8 cellular contexts compared by ENCODE assay signal in the genomic region with DNA sequence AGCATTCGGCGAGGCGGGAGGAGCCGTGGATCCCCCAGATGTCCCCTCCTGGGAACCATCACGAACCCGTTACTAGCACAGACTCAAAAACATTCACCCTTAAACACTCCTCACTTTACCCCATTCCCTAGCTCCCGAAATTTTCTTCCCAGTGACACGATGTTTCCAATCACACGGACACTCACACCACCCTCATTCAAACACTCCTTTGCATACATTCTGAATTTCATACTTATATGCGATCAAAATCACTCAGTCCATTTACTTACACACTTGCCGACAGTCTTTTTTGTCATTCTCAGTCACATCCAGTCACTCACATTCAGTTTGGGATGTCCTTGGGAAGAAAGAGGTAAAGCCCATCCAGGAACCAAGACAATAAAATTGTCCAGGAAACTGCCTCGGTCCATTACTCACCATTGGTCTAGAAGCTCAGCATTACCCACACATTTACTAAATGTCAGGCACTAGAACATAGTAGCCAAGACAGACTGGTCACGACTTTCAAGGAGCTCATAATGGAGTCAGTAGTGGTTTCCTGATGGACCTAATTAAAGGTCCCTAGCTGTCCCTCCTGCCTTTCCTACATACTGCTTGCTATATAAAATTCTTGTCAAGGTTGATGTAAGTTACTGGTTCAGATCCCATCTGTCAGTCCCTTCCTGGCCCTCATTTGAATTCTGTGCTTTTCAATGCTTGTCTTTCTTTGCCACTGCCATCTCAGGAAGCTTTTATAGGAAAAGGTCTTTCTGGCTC. TPM values are rescaled to one million over a fixed set of nuclear protein-coding genes. Genes with fewer than 3 reads are reported as not detected.
DNase-seq lines count a peak whose midpoint lies in the region; ATAC-seq and TF ChIP-seq lines count a peak whose summit lies in the region.

No MANE protein-coding gene starts in this region.

- H3K27me3 ChIP-seq in HUES48 (ENCODE audit: control insufficient read depth, insufficient read depth, low read length) (no peaks in the 10 kb centered on the region), mammary epithelial cell (ENCODE audit: insufficient read depth, low read length) (no peaks in the 10 kb centered on the region), mucosa of rectum (ENCODE audit: control insufficient read depth in 2 of 2, insufficient read depth in 2 of 2, low read length in 2 of 2) (no peaks in the 10 kb centered on the region)

- no peak for DNase-seq in mammary epithelial cell
- no peak for DNase-seq in DMS153 (lab: John Stamatoyannopoulos, UW)
- no peak for DNase-seq in SIG-M5 treated with dmso at 0.1 percent for 504 hours (lab: John Stamatoyannopoulos, UW; ENCODE audit: unreplicated experiment)

- in situ Hi-C loops in mammary epithelial cell (cut with MboI; ENCODE audit: low sequenced_read_pairs in 2 of 2) = loop anchor here in 1 of 2 donors (10.0 kb wide), 1 partner anchor 160 kb away; no protein-coding TSS in a partner anchor

- H3K4me3 ChIP-seq in GM08714 (ENCODE audit: low read length) = peak overlapping the region; percentile 91
- H3K4me3 ChIP-seq in HUES48 (ENCODE audit: low read depth, low read length) = peak overlapping the region; percentile 88
- peak overlapping the region; percentile 88 to 92 (median 90) for H3K4me3 ChIP-seq in mammary epithelial cell (replicated peaks in 1 of 3; ENCODE audit: insufficient read depth in 1 of 3, low read depth in 2 of 3, low read length in 3 of 3)
- H3K4me3 ChIP-seq in mucosa of rectum (ENCODE audit: low read length in 2 of 2) = peak overlapping the region; percentile 75 to 99

- H3K4me1 ChIP-seq in HUES48 (ENCODE audit: control insufficient read depth, insufficient read depth, low read length) (peaks cover 4% of the 10 kb centered on the region; the same call in 1 of the 2 replicates), mammary epithelial cell (ENCODE audit: insufficient read depth, low read length) (peaks cover 18% of the 10 kb centered on the region), mucosa of rectum (ENCODE audit: control insufficient read depth in 2 of 2, insufficient read depth in 2 of 2, low read length in 2 of 2) (peaks cover 23 to 36% of the 10 kb centered on the region in 2 donors)

- CTCF ChIA-PET in mammary epithelial cell (lab: Charles Lee; ENCODE audit: low non-redundant PET) = no interaction called here

- H2AFZ ChIP-seq in mammary epithelial cell (ENCODE audit: low read depth, low read length) = peak overlapping the region; percentile 99

- H3K9me3 ChIP-seq in HUES48 (ENCODE audit: control insufficient read depth, insufficient read depth, low read length) = no peaks in the 10 kb centered on the region
- no peaks in the 10 kb centered on the region for H3K9me3 ChIP-seq in mammary epithelial cell (replicated peaks; ENCODE audit: insufficient read depth, low read length)
- no peaks in the 10 kb centered on the region for H3K9me3 ChIP-seq in mucosa of rectum (ENCODE audit: control insufficient read depth in 2 of 2, low read length in 2 of 2)

- intact Hi-C loops in mammary epithelial cell (cut with micrococcal nuclease) = loop anchor here (1.0 kb wide), 1 partner anchor 70 kb away; no protein-coding TSS in a partner anchor

- peaks cover 36% of the 10 kb centered on the region for H3K36me3 ChIP-seq in HUES48 (ENCODE audit: control insufficient read depth, insufficient read depth, low read length)
- H3K36me3 ChIP-seq in mammary epithelial cell (ENCODE audit: insufficient read depth, low read length) = peaks cover 8% of the 10 kb centered on the region
- H3K36me3 ChIP-seq in mucosa of rectum (ENCODE audit: control insufficient read depth in 2 of 2, insufficient read depth in 2 of 2, low read length in 2 of 2) = peaks cover 22 to 37% of the 10 kb centered on the region in 2 donors

- H3K9ac ChIP-seq in HUES48 (ENCODE audit: low read depth, low read length) = peak overlapping the region; percentile 76
- H3K9ac ChIP-seq in mammary epithelial cell (ENCODE audit: insufficient read depth, low read length) = peak overlapping the region; percentile 91
- peak overlapping the region; percentile 79 to 91 for H3K9ac ChIP-seq in mucosa of rectum (ENCODE audit: low read depth in 1 of 2, low read length in 2 of 2)

- peak overlapping the region; percentile 96 for H3K4me2 ChIP-seq in mammary epithelial cell (ENCODE audit: insufficient read depth, low read depth, low read length)

- no peak for TF ChIP-seq CTCF in mammary epithelial cell (conservative IDR thresholded peaks at IDR 0.05 in 1 of 2, IDR thresholded peaks at IDR 0.05 in 1 of 2; ENCODE audit: extremely low read depth in 1 of 2, insufficient read depth in 1 of 2, low read depth in 1 of 2, low read length in 2 of 2)

- no peak for ATAC-seq in GM19023 (IDR thresholded peaks at IDR 0.05; ENCODE audit: unreplicated experiment)
- ATAC-seq in HG03432 (IDR thresholded peaks at IDR 0.05; ENCODE audit: unreplicated experiment) = no peak

- peaks cover 32% of the 10 kb centered on the region for H3K79me2 ChIP-seq in mammary epithelial cell (ENCODE audit: insufficient read depth, low read length)

- dilution Hi-C loops in mammary epithelial cell (cut with HindIII; ENCODE audit: low sequenced_read_pairs) = loop anchor here (5.0 kb wide), 1 partner anchor 82 kb away; a partner anchor contains a TSS

- H3K27ac ChIP-seq in HUES48 (ENCODE audit: low read depth, low read length) (no peak overlapping the region), mammary epithelial cell (ENCODE audit: insufficient read depth, low read depth, low read length) (peak overlapping the region; percentile 82), mucosa of rectum (ENCODE audit: low read depth in 2 of 2, low read length in 2 of 2) (peak overlapping the region; percentile 93 to 96)

- WGBS in mammary epithelial cell (ENCODE audit: low coverage, missing lambda C conversion rate) = 13% methylated on average over 13 of the region's 13 CpGs

- BruUV-seq in mammary epithelial cell (replicated peaks; lab: Mats Ljungman, UMichigan) = TSS peak; percentile 50

- H4K20me1 ChIP-seq in mammary epithelial cell (ENCODE audit: insufficient read depth, low read length) = no peaks in the 10 kb centered on the region

RNA-seq across cellular contexts. Expression of a gene that starts 0.6 kb away (rescaled TPM):
- 10 to 100 TPM; 24.0 to 62.2 TPM for total RNA-seq in mammary epithelial cell
- 89.7 TPM for polyA plus RNA-seq in mammary epithelial cell
- 193 TPM for polyA minus RNA-seq in mammary epithelial cell

RNA-seq across cellular contexts. Expression of a gene that starts 0.8 kb away (rescaled TPM):
- total RNA-seq in mammary epithelial cell = 10 to 100 TPM; 12.2 to 18.4 TPM
- polyA plus RNA-seq in mammary epithelial cell = 6.4 TPM
- 3.4 TPM for polyA minus RNA-seq in mammary epithelial cell

RNA-seq across cellular contexts. Expression of a gene that starts 7.9 kb away (rescaled TPM):
- 10 to 100 TPM; 20.8 to 47.7 TPM for total RNA-seq in mammary epithelial cell
- polyA plus RNA-seq in mammary epithelial cell = 39.4 TPM
- polyA minus RNA-seq in mammary epithelial cell = 19.3 TPM

RNA-seq across cellular contexts. Expression of a gene that starts 17.7 kb away (rescaled TPM):
- total RNA-seq in mammary epithelial cell = 1 to 10 TPM; 1.8 to 6.0 TPM
- 2.8 TPM for polyA plus RNA-seq in mammary epithelial cell
- polyA minus RNA-seq in mammary epithelial cell = not detected
